14 cellular contexts compared by ENCODE assay signal in genomic region chr11:96273507-96273906, GRCh38.
DNase-seq lines count a peak whose midpoint lies in the region; ATAC-seq and TF ChIP-seq lines count a peak whose summit lies in the region.
"Had no signal": no experiment of that assay in that cellular context is flagged by ENCODE, and none has a peak within 500 bp of the region (broad histone marks: within the 10 kb centered on the region; RNA-seq: fewer than 3 reads in every experiment).

No MANE protein-coding gene starts in this region.

- H3K27ac ChIP-seq in GM23338 (ENCODE audit: low read depth) (no peak overlapping the region), upper lobe of right lung (peak overlapping the region; percentile 52)
- peak overlapping the region; percentile 69 for H3K27ac ChIP-seq in naive thymus-derived CD4-positive, alpha-beta T cell (ENCODE audit: low read depth, low read length)

- H3K4me1 Mint-ChIP-seq in GM23338 (peaks cover 17% of the 10 kb centered on the region), T-helper 17 cell (peaks cover 20% of the 10 kb centered on the region)
- peaks cover 14 to 82% (median 76%) of the 10 kb centered on the region in 7 donors for H3K4me1 Mint-ChIP-seq in naive thymus-derived CD4-positive, alpha-beta T cell

- intact Hi-C loops in naive thymus-derived CD4-positive, alpha-beta T cell (cut with micrococcal nuclease), result loop anchor here in 1 of 2 donors (2.0 kb wide), 2 partner anchors 13 to 15 kb away; no protein-coding TSS in a partner anchor
- intact Hi-C loops in upper lobe of right lung (cut with DNase I), result no loop called here

- CTCF ChIA-PET in naive thymus-derived CD4-positive, alpha-beta T cell (lab: Charles Lee), result interaction anchor here (0.6 to 1.7 kb wide), 2 partner anchors 67 to 71 kb away, joined by 3 read pairs; no protein-coding TSS in a partner anchor

- TF ChIP-seq CTCF in GM23338 (conservative IDR thresholded peaks at IDR 0.05; ENCODE audit: low read depth in 2 of 2), result no peak
- no peak for TF ChIP-seq CTCF in upper lobe of right lung (IDR thresholded peaks at IDR 0.05)

- H3K4me2 ChIP-seq in GM23338, result 0 out of 2 replicates have a peak overlapping the region, but pooled peaks have one; percentile 10

- H3K9me3 ChIP-seq in T-helper 17 cell (ENCODE audit: control insufficient read depth, low read length, poor library complexity, severe bottlenecking), result peaks cover 5% of the 10 kb centered on the region
- H3K9me3 ChIP-seq in naive thymus-derived CD4-positive, alpha-beta T cell (ENCODE audit: control insufficient read depth in 2 of 3, low read length in 3 of 3), result no peaks in the 10 kb centered on the region
- no peaks in the 10 kb centered on the region for H3K9me3 ChIP-seq in upper lobe of right lung
- H3K9me3 ChIP-seq: BE2C had no signal

- no peaks in the 10 kb centered on the region for H3F3A ChIP-seq in GM23338 (replicated peaks; ENCODE audit: low read depth)

- POLR2A ChIA-PET in naive thymus-derived CD4-positive, alpha-beta T cell (lab: Charles Lee), result interaction anchor here (0.9 to 1.3 kb wide), 2 partner anchors 8 to 14 kb away, joined by 3 to 5 read pairs; no protein-coding TSS in a partner anchor

- ATAC-seq in GM23338, result no peak
- no peak for ATAC-seq in T-helper 17 cell
- no peak for ATAC-seq in naive thymus-derived CD4-positive, alpha-beta T cell
- ATAC-seq in upper lobe of right lung, result no peak
- no peak for ATAC-seq in GM21619 (IDR thresholded peaks at IDR 0.05; ENCODE audit: unreplicated experiment)

- H3K4me3 ChIP-seq in GM23338, result no peak overlapping the region
- no peak overlapping the region for H3K4me3 ChIP-seq in naive thymus-derived CD4-positive, alpha-beta T cell (ENCODE audit: low read length)
- H3K4me3 ChIP-seq in upper lobe of right lung, result no peak overlapping the region

- H3K4me1 ChIP-seq in GM23338 (ENCODE audit: insufficient read depth) (peaks cover 22% of the 10 kb centered on the region), upper lobe of right lung (peaks cover 12% of the 10 kb centered on the region)
- H3K4me1 ChIP-seq in naive thymus-derived CD4-positive, alpha-beta T cell (ENCODE audit: control insufficient read depth in 2 of 2, insufficient read depth in 2 of 2, low read length in 2 of 2), result peaks cover 0 to 18% of the 10 kb centered on the region in 2 donors

- H3K4me3 Mint-ChIP-seq in GM23338 (no peak overlapping the region), T-helper 17 cell (no peak overlapping the region)
- H3K4me3 Mint-ChIP-seq in naive thymus-derived CD4-positive, alpha-beta T cell, result peak overlapping the region in 1 of 10 donors; percentile 24
- H3K4me3 Mint-ChIP-seq: H9 had no signal

- H3K27ac Mint-ChIP-seq in GM23338 (no peak overlapping the region), T-helper 17 cell (peak overlapping the region; percentile 92)
- H3K27ac Mint-ChIP-seq in naive thymus-derived CD4-positive, alpha-beta T cell, result peak overlapping the region in 8 of 9 donors; percentile 66 to 100 (median 90)

- H2AFZ ChIP-seq in GM23338, result no peak overlapping the region

- H3K9me3 Mint-ChIP-seq in GM23338, result peaks cover 11% of the 10 kb centered on the region
- peaks cover 0 to 31% (median 11%) of the 10 kb centered on the region in 11 donors for H3K9me3 Mint-ChIP-seq in naive thymus-derived CD4-positive, alpha-beta T cell

- H3K36me3 ChIP-seq in GM23338 (ENCODE audit: insufficient read depth) (no peaks in the 10 kb centered on the region), upper lobe of right lung (no peaks in the 10 kb centered on the region)
- H3K36me3 ChIP-seq in naive thymus-derived CD4-positive, alpha-beta T cell (ENCODE audit: control insufficient read depth in 2 of 3, insufficient read depth in 3 of 3, low read length in 3 of 3), result peaks cover 0 to 28% (median 0%) of the 10 kb centered on the region in 3 experiments
- H3K36me3 ChIP-seq: BE2C had no signal

- H3K9me2 ChIP-seq in GM23338 (ENCODE audit: insufficient read depth), result no peaks in the 10 kb centered on the region

- peaks cover 11% of the 10 kb centered on the region for H3K36me3 Mint-ChIP-seq in GM23338 (ENCODE audit: low read depth)
- peaks cover 3% of the 10 kb centered on the region for H3K36me3 Mint-ChIP-seq in T-helper 17 cell (ENCODE audit: low read depth)
- peaks cover 18 to 59% (median 42%) of the 10 kb centered on the region in 5 donors for H3K36me3 Mint-ChIP-seq in naive thymus-derived CD4-positive, alpha-beta T cell

- no peaks in the 10 kb centered on the region for H4K20me1 ChIP-seq in GM23338 (replicated peaks; ENCODE audit: insufficient read depth)

- H3K27me3 ChIP-seq in GM23338 (ENCODE audit: insufficient read depth), result no peaks in the 10 kb centered on the region
- H3K27me3 ChIP-seq in naive thymus-derived CD4-positive, alpha-beta T cell (ENCODE audit: control insufficient read depth in 2 of 2, insufficient read depth in 2 of 2, low read length in 2 of 2), result no peaks in the 10 kb centered on the region
- no peaks in the 10 kb centered on the region for H3K27me3 ChIP-seq in upper lobe of right lung
- H3K27me3 ChIP-seq: BE2C had no signal

- H3K27me3 Mint-ChIP-seq in GM23338 (ENCODE audit: insufficient read depth, low read depth, poor library complexity) (no peaks in the 10 kb centered on the region), T-helper 17 cell (no peaks in the 10 kb centered on the region)
- H3K27me3 Mint-ChIP-seq in naive thymus-derived CD4-positive, alpha-beta T cell, result no peaks in the 10 kb centered on the region

- no peaks in the 10 kb centered on the region for H3K79me2 ChIP-seq in GM23338 (replicated peaks; ENCODE audit: insufficient read depth)

- no peak for DNase-seq in GM23338 (ENCODE audit: low spot score)
- no peak for DNase-seq in T-helper 17 cell
- no peak for DNase-seq in naive thymus-derived CD4-positive, alpha-beta T cell
- no peak for DNase-seq in upper lobe of right lung
- no peak for DNase-seq in stimulated activated CD4-positive, alpha-beta T cell treated with anti-CD3 and anti-CD28 coated beads, Interleukin-4, amount 100 ng/mL, for 4 hours
- DNase-seq in NCI-H128 (lab: John Stamatoyannopoulos, UW; ENCODE audit: unreplicated experiment), result no peak
- DNase-seq: BE2C, DMS153, H9, KBM-7, NCI-H1048, NCI-H2107, NCI-H226 had no signal

TF ChIP-seq in GM23338, 12 proteins besides CTCF, POLR2A, EP300 and RAD21:
- TF ChIP-seq JUNB (IDR thresholded peaks at IDR 0.05; ENCODE audit: unreplicated experiment) (no peak), NANOG (IDR thresholded peaks at IDR 0.05; ENCODE audit: borderline replicate concordance) (no peak), EZH2 (IDR thresholded peaks at IDR 0.05; ENCODE audit: low read depth, unreplicated experiment) (no peak), EZH2phosphoT487 (IDR thresholded peaks at IDR 0.05; ENCODE audit: unreplicated experiment) (no peak), ZNF331 (CRISPR knock-in tag; IDR thresholded peaks at IDR 0.05; ENCODE audit: low read depth) (no peak)
TF ChIP-seq in GM23338: peak in this region for 0.
